ENCODE assay signal across 21 cellular contexts in the genomic region with DNA sequence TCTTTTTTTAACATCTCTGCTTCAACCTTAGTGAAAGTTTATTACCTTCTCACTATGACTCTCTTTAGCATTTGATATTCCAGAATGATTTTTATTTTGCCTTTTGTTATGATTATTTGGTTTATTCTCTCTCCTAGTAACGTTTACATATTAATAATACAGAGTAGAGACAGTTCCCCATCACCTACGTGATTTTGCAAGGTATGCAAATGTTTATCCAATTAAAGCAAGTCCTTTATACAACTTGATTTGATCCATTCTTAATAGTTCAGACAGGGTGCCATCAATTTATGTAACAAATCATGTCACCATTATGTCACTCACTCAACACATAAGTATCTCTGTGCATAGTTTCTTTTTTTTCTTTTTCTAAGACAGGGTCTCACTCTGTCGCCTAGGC.
"Had no signal": no experiment of that assay in that cellular context is flagged by ENCODE, and none has a peak within 500 bp of the region (broad histone marks: within the 10 kb centered on the region; RNA-seq: fewer than 3 reads in every experiment).

No MANE protein-coding gene starts in this region.

- FAIRE-seq: RCC 7860 had no signal

- DNase-seq: KBM-7, MV-4-11, NCI-H1048, NCI-H1105, NCI-H1417, NCI-H1436 treated with DMSO at 0.1 percent for 48 hours, NCI-H1694, NCI-H187 treated with DMSO at 0.1 percent for 48 hours, NCI-H2029 treated with DMSO at 0.1 percent for 48 hours, NCI-H2171 treated with DMSO at 0.1 percent for 48 hours, NCI-H2227 treated with DMSO at 0.1 percent for 48 hours, NCI-H524, NCI-H526 treated with DMSO at 0.1 percent for 48 hours, NCI-H774, Right ventricle myocardium superior, RPMI8226, SIG-M5 had no signal

- H3K9me3 ChIP-seq: SJSA1 had no signal

- H3K4me3 ChIP-seq: SJSA1, SK-N-MC had no signal

- H3K4me3 Mint-ChIP-seq: IgD-negative memory B cell had no signal

- H3K27ac ChIP-seq: SJSA1, SK-N-MC had no signal

- H3K27ac Mint-ChIP-seq: IgD-negative memory B cell had no signal

- H3K27me3 Mint-ChIP-seq: IgD-negative memory B cell had no signal

- H3K9me3 Mint-ChIP-seq: IgD-negative memory B cell had no signal

- H3K27me3 ChIP-seq: SJSA1 had no signal

- H3K4me1 ChIP-seq: SJSA1 had no signal
